ENCODE assay signal across 11 cellular contexts in genomic region chr2:78992807-78993517, GRCh38. TPM values are rescaled to one million over a fixed set of nuclear protein-coding genes. Genes with fewer than 3 reads are reported as not detected.
DNase-seq lines count a peak whose midpoint lies in the region; ATAC-seq and TF ChIP-seq lines count a peak whose summit lies in the region.
"Had no signal": no experiment of that assay in that cellular context is flagged by ENCODE, and none has a peak within 500 bp of the region (broad histone marks: within the 10 kb centered on the region; RNA-seq: fewer than 3 reads in every experiment).

No MANE protein-coding gene starts in this region.

- no peaks in the 10 kb centered on the region for H3K36me3 Mint-ChIP-seq in endothelial cell (ENCODE audit: low read depth, unreplicated experiment)

- peak overlapping the region; percentile 25 for H3K4me3 ChIP-seq in psoas muscle
- H3K4me3 ChIP-seq in ascending aorta = no peak overlapping the region

- H3K4me1 Mint-ChIP-seq in endothelial cell (ENCODE audit: unreplicated experiment) = peaks cover 12% of the 10 kb centered on the region

- H3K27me3 Mint-ChIP-seq in endothelial cell (ENCODE audit: unreplicated experiment) = peaks cover 11% of the 10 kb centered on the region

- H3K27ac ChIP-seq in psoas muscle (no peak overlapping the region), ascending aorta (no peak overlapping the region)
- H3K27ac ChIP-seq: gastrocnemius medialis had no signal

- TF ChIP-seq CTCF in endothelial cell (IDR thresholded peaks at IDR 0.05; ENCODE audit: unreplicated experiment) = no peak
- TF ChIP-seq CTCF in psoas muscle (IDR thresholded peaks at IDR 0.05) = no peak
- TF ChIP-seq CTCF in ascending aorta (IDR thresholded peaks at IDR 0.05) = no peak

- H3K4me1 ChIP-seq in psoas muscle = no peaks in the 10 kb centered on the region
- no peaks in the 10 kb centered on the region for H3K4me1 ChIP-seq in ascending aorta

- DNase-seq in NCI-H2227 (lab: John Stamatoyannopoulos, UW; ENCODE audit: unreplicated experiment) (peak; percentile 48), endothelial cell (ENCODE audit: low spot score) (no peak), psoas muscle (no peak), ascending aorta (ENCODE audit: low spot score in 2 of 2) (no peak)
- DNase-seq: gastrocnemius medialis, KBM-7 had no signal

- H3K9me3 ChIP-seq in psoas muscle (no peaks in the 10 kb centered on the region), ascending aorta (no peaks in the 10 kb centered on the region)
- H3K9me3 ChIP-seq: gastrocnemius medialis had no signal

- ATAC-seq in GM18907 (IDR thresholded peaks at IDR 0.05; ENCODE audit: unreplicated experiment) (peak; percentile 36), psoas muscle (peak in 1 of 4 donors; percentile 44), HG02870 (IDR thresholded peaks at IDR 0.05; ENCODE audit: unreplicated experiment) (no peak), HG03439 (IDR thresholded peaks at IDR 0.05; ENCODE audit: unreplicated experiment) (no peak), HG02642 (IDR thresholded peaks at IDR 0.05; ENCODE audit: poor library complexity, unreplicated experiment) (no peak)
- ATAC-seq: gastrocnemius medialis had no signal

- H3K9me3 Mint-ChIP-seq in endothelial cell (ENCODE audit: unreplicated experiment) = no peaks in the 10 kb centered on the region

- H3K4me3 Mint-ChIP-seq in endothelial cell (ENCODE audit: unreplicated experiment) = peak overlapping the region; percentile 84
- H3K4me3 Mint-ChIP-seq: T-helper 1 cell treated with Interleukin-12 subunit alpha and Interleukin-12 subunit beta and Interleukin-4 antibody, amounts not matched to agents 30 μg/mL and 1 μg/mL, for 36 hours had no signal

- WGBS in psoas muscle, 3 donors = 2% methylated on average over 45 of the region's 45 CpGs

- intact Hi-C loops in psoas muscle (cut with DNase I) = no loop called here
- intact Hi-C loops in ascending aorta (cut with DNase I) = no loop called here

- no peak overlapping the region for H3K27ac Mint-ChIP-seq in endothelial cell (ENCODE audit: unreplicated experiment)
- H3K27ac Mint-ChIP-seq: T-helper 1 cell treated with Interleukin-12 subunit alpha and Interleukin-12 subunit beta and Interleukin-4 antibody, amounts not matched to agents 30 μg/mL and 1 μg/mL, for 36 hours had no signal

- peaks cover 0 to 22% (median 6%) of the 10 kb centered on the region in 3 donors for H3K27me3 ChIP-seq in psoas muscle (ENCODE audit: insufficient read depth in 3 of 3, low read length in 2 of 3)
- H3K27me3 ChIP-seq in ascending aorta = peaks cover 6% of the 10 kb centered on the region

- no peaks in the 10 kb centered on the region for H3K36me3 ChIP-seq in psoas muscle (ENCODE audit: insufficient read depth in 1 of 2, low read depth in 1 of 2)
- no peaks in the 10 kb centered on the region for H3K36me3 ChIP-seq in ascending aorta
- H3K36me3 ChIP-seq: gastrocnemius medialis had no signal

RNA-seq across cellular contexts. Expression of gene REG3G, which starts 32.5 kb away (rescaled TPM):
- not detected for total RNA-seq in endothelial cell (ENCODE audit: unreplicated experiment)
- not detected for total RNA-seq in psoas muscle
- polyA plus RNA-seq in psoas muscle = under 1 TPM in 1 of 3 donors, not detected in 2; 0.23 TPM
- total RNA-seq in ascending aorta = not detected
- total RNA-seq: gastrocnemius medialis had no signal
